ENCODE assay signal across 8 cellular contexts in genomic region chr19:49640113-49640898, GRCh38. TPM values are rescaled to one million over a fixed set of nuclear protein-coding genes. Genes with fewer than 3 reads are reported as not detected.
DNase-seq lines count a peak whose midpoint lies in the region; ATAC-seq and TF ChIP-seq lines count a peak whose summit lies in the region.

TSS of gene RRAS (minus strand) at chr19:49640143. CDS start at chr19:49640098, 45 bp downstream.

- peak within 1 kb of the TSS; percentile 99 to 100 (median 100) for H3K27ac ChIP-seq in gastroesophageal sphincter
- H3K27ac ChIP-seq in neutrophil, result peak within 1 kb of the TSS; percentile 96
- peak within 1 kb of the TSS; percentile 95 for H3K27ac ChIP-seq in substantia nigra (ENCODE audit: low read depth, low read length, poor library complexity, severe bottlenecking)

- H3K27me3 ChIP-seq in gastroesophageal sphincter (no peaks in the 10 kb centered on the region), neutrophil (peaks cover 43% of the 10 kb centered on the region)

- no peak for TF ChIP-seq CTCF in HFF-Myc (IDR thresholded peaks at IDR 0.05; ENCODE audit: low read depth, low read length, missing control alignments)
- no peak for TF ChIP-seq CTCF in gastroesophageal sphincter (IDR thresholded peaks at IDR 0.05)
- peak; percentile 20 for TF ChIP-seq CTCF in neutrophil (IDR thresholded peaks at IDR 0.05)

- H3K9me3 ChIP-seq in gastroesophageal sphincter, result no peaks in the 10 kb centered on the region
- no peaks in the 10 kb centered on the region for H3K9me3 ChIP-seq in neutrophil

- peaks cover 0 to 22% of the 10 kb centered on the region in 2 donors for H3K36me3 ChIP-seq in gastroesophageal sphincter
- H3K36me3 ChIP-seq in neutrophil, result peaks cover 5% of the 10 kb centered on the region

- ATAC-seq in gastroesophageal sphincter, result peak; percentile 78

- TF ChIP-seq POLR2A in gastroesophageal sphincter (IDR thresholded peaks at IDR 0.05), result peak; percentile 90 to 91

- 0% methylated on average over 10 to 14 of the region's 51 CpGs for whole genome bisulfite sequencing in gastroesophageal sphincter (ENCODE audit: low coverage in 1 of 2), 2 donors

- DNase-seq in GM03348 (ENCODE audit: low spot score) (peak; percentile 97), HFF-Myc (ENCODE audit: extremely low read depth, low read depth) (peak; percentile 99), NAMALWA (ENCODE audit: low spot score) (peak; percentile 100), SK-N-DZ (ENCODE audit: low spot score) (peak; percentile 98), substantia nigra (lab: John Stamatoyannopoulos, UW) (peak; percentile 62 to 100 (median 99))
- peak; percentile 100 for DNase-seq in activated naive CD4-positive, alpha-beta T cell treated with anti-CD3 and anti-CD28 coated beads, Interleukin-2, amount 50 U/mL, for 16 hours

- H3K4me1 ChIP-seq in gastroesophageal sphincter (peaks cover 0 to 82% (median 31%) of the 10 kb centered on the region in 3 donors), neutrophil (ENCODE audit: control insufficient read depth in 1 of 2, insufficient read depth in 1 of 2, low read depth in 1 of 2, low read length in 1 of 2) (peaks cover 41 to 42% of the 10 kb centered on the region in 2 experiments)

- H3K4me3 ChIP-seq in HFF-Myc (replicated peaks; ENCODE audit: low read depth, low read length) (peak within 1 kb of the TSS; percentile 99), gastroesophageal sphincter (peak within 1 kb of the TSS; percentile 76 to 91), neutrophil (ENCODE audit: low read depth in 1 of 2, low read length in 1 of 2) (peak within 1 kb of the TSS; percentile 91 to 93)

- TF ChIP-seq EP300 in gastroesophageal sphincter (IDR thresholded peaks at IDR 0.05), result no peak

RNA-seq across cellular contexts. Expression of gene RRAS, which starts in this region (rescaled TPM):
- polyA plus RNA-seq in SK-N-DZ (2014; cell fraction: cytosol; rRNA removed), result 2.0 and 2.1 TPM in 2 replicates
- 0.72 and 4.7 TPM in 2 replicates for polyA plus RNA-seq in SK-N-DZ (2014; cell fraction: nucleus; rRNA removed)
- 100 to 1,000 TPM; 100 to 162 (median 136) TPM for total RNA-seq in gastroesophageal sphincter

Comparison
In these comparisons a context has a peak if more than half of its experiments do, and no peak if none do; other contexts are left out.
1. Peak in every context shown above with its lines: DNase-seq, ATAC-seq, H3K4me3 ChIP-seq and H3K27ac ChIP-seq.